In the genomic region with DNA sequence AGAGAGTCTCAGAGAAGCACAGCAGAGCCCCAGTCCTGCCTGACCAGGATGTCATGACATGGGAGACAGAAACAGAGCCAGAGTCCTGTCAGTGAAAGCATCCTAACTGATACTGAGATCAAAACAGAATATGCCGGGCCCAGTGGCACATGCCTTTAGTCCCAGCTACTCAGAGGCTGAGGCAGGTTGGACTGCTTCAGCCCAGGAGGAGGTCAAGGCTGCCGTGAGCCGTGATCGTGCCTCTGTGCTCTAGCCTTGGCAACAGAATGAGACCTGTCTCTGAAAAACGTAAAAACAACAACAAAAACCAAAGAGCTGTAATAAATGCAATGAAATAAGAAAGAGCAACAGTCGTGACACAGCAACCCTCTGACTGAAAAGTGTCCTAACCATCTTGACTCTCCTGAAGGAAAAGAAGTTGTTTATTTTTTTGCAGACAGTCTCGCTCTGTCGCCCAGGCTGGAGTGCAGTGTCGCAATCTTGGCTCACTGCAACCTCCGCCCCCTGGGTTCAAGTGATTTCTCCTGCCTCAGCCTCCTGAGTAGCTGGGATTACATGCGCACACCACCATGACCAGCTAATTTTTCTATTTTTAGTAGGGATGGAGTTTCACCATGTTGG, we compare ENCODE assay signal across 18 cellular contexts.
DNase-seq lines count a peak whose midpoint lies in the region; ATAC-seq, FAIRE-seq and TF ChIP-seq lines count a peak whose summit lies in the region.
"Had no signal": no experiment of that assay in that cellular context is flagged by ENCODE, and none has a peak within 500 bp of the region (broad histone marks: within the 10 kb centered on the region; RNA-seq: fewer than 3 reads in every experiment).

No MANE protein-coding gene starts in this region.

- H3K9me3 ChIP-seq in BLaER1 treated with 17β-estradiol and CSF1 and Interleukin-3, amounts not matched to agents 10 nM and 100 nM (replicated peaks in 1 of 11): peaks cover 0 to 22% (median 12%) of the 10 kb centered on the region in 11 experiments; a peak in 16 of 22 replicates
- no peaks in the 10 kb centered on the region for H3K9me3 ChIP-seq in OCI-LY1 (ENCODE audit: low read length)
- no peaks in the 10 kb centered on the region; a peak in 1 of 4 replicates for H3K9me3 ChIP-seq in H1 (ENCODE audit: insufficient read depth in 2 of 2, low read depth in 1 of 2, low read length in 1 of 2)

- 86% methylated on average over 11 of the region's 11 CpGs; no CpG with 5 or more reads in 1 of the 2 experiments for WGBS in H1 (ENCODE audit: extremely low coverage in 1 of 2, insufficient coverage in 1 of 2, insufficient read length in 1 of 2, insufficient replicate concordance in 2 of 2, low coverage in 1 of 2, low lambda C conversion rate in 2 of 2, missing lambda C conversion rate in 1 of 2), 2 experiments

- peak overlapping the region; percentile 26 for H3K27ac Mint-ChIP-seq in progenitor cell of endocrine pancreas
- H3K27ac Mint-ChIP-seq: stimulated activated naive CD8-positive, alpha-beta T cell treated with anti-CD3 and anti-CD28 coated beads, Interleukin-15, amount 100 ng/mL, for 72 hours; T-helper 17 cell had no signal

- no peak overlapping the region for H3K4me3 Mint-ChIP-seq in progenitor cell of endocrine pancreas (ENCODE audit: low read depth)
- H3K4me3 Mint-ChIP-seq: activated naive CD4-positive, alpha-beta T cell treated with anti-CD3 and anti-CD28 coated beads, Interleukin-2, amount 50 U/mL, for 24 hours; stimulated activated naive CD8-positive, alpha-beta T cell treated with anti-CD3 and anti-CD28 coated beads, Interleukin-15, amount 100 ng/mL, for 72 hours; T-helper 17 cell had no signal

- no peak overlapping the region for H4K91ac ChIP-seq in H1 (replicated peaks; ENCODE audit: insufficient read length, low read length)

- H3K27me3 Mint-ChIP-seq in progenitor cell of endocrine pancreas: no peaks in the 10 kb centered on the region
- H3K27me3 Mint-ChIP-seq: activated naive CD4-positive, alpha-beta T cell treated with anti-CD3 and anti-CD28 coated beads, Interleukin-2, amount 50 U/mL, for 24 hours; stimulated activated naive CD8-positive, alpha-beta T cell treated with anti-CD3 and anti-CD28 coated beads, Interleukin-15, amount 100 ng/mL, for 72 hours; T-helper 17 cell had no signal

- no peak for FAIRE-seq in H1 (lab: Jason Lieb, UNC)

- no peaks in the 10 kb centered on the region for H3K23me2 ChIP-seq in H1 (ENCODE audit: low read depth, low read length)

- no peaks in the 10 kb centered on the region for H3K4me1 Mint-ChIP-seq in progenitor cell of endocrine pancreas (ENCODE audit: low read depth)

- TF ChIP-seq EP300 in H1 (IDR thresholded peaks at IDR 0.05; ENCODE audit: borderline replicate concordance in 1 of 2, low read depth in 2 of 2, low read length in 2 of 2): no peak

- TF ChIP-seq POLR2A in H1 (IDR thresholded peaks at IDR 0.05; ENCODE audit: control extremely low read depth in 1 of 2, low read depth in 2 of 2, low read length in 2 of 2) (no peak), GM18505 (IDR thresholded peaks at IDR 0.05; ENCODE audit: borderline replicate concordance, extremely low read depth, insufficient read depth, insufficient read length) (no peak)

- H3K79me2 ChIP-seq in OCI-LY1 (ENCODE audit: insufficient read depth, low read length) (no peaks in the 10 kb centered on the region), H1 (ENCODE audit: control insufficient read depth in 1 of 2, insufficient read depth in 2 of 2, low read length in 2 of 2) (peaks cover 0 to 18% of the 10 kb centered on the region in 2 experiments; a peak in 2 of 4 replicates)

- no peak overlapping the region for H2BK15ac ChIP-seq in H1 (ENCODE audit: low read length)

- H3K4me2 ChIP-seq in BLaER1 treated with 17β-estradiol and CSF1 and Interleukin-3, amounts not matched to agents 10 nM and 100 nM: peak overlapping the region in 9 of 11 experiments; percentile 16 to 75 (median 65); a peak in 16 of 22 replicates
- no peak overlapping the region for H3K4me2 ChIP-seq in OCI-LY1 (ENCODE audit: low read length)
- H3K4me2 ChIP-seq in H1 (ENCODE audit: insufficient read depth in 1 of 2, low read depth in 2 of 2, low read length in 2 of 2): no peak overlapping the region

- H2BK12ac ChIP-seq in H1 (ENCODE audit: low read depth, low read length): no peak overlapping the region

- H3K9me3 Mint-ChIP-seq in progenitor cell of endocrine pancreas (ENCODE audit: low read depth): no peaks in the 10 kb centered on the region
- H3K9me3 Mint-ChIP-seq: activated naive CD4-positive, alpha-beta T cell treated with anti-CD3 and anti-CD28 coated beads, Interleukin-2, amount 50 U/mL, for 24 hours; stimulated activated naive CD8-positive, alpha-beta T cell treated with anti-CD3 and anti-CD28 coated beads, Interleukin-15, amount 100 ng/mL, for 72 hours had no signal

- peaks cover 40% of the 10 kb centered on the region for H3K36me3 Mint-ChIP-seq in progenitor cell of endocrine pancreas (ENCODE audit: insufficient read depth)

- no peak overlapping the region for H3K4ac ChIP-seq in H1 (replicated peaks; ENCODE audit: insufficient read length, low read depth, low read length)

- peak overlapping the region in 7 of 11 experiments; percentile 2 to 59 (median 35); a peak in 8 of 22 replicates for H3K9ac ChIP-seq in BLaER1 treated with 17β-estradiol and CSF1 and Interleukin-3, amounts not matched to agents 10 nM and 100 nM
- H3K9ac ChIP-seq in OCI-LY1 (ENCODE audit: low read length): no peak overlapping the region
- H3K9ac ChIP-seq in H1 (replicated peaks in 1 of 4; ENCODE audit: extremely low read depth in 1 of 4, low read depth in 3 of 4, low read length in 3 of 4): no peak overlapping the region

- H3K14ac ChIP-seq in H1 (ENCODE audit: insufficient read length): no peak overlapping the region

- DNase-seq in H1 (ENCODE audit: low read depth in 1 of 2, low spot score in 2 of 2): no peak
- DNase-seq in progenitor cell of endocrine pancreas (ENCODE audit: low spot score, unreplicated experiment): no peak
- no peak for DNase-seq in occipital lobe (lab: John Stamatoyannopoulos, UW)
- no peak for DNase-seq in OCI-M1 (lab: John Stamatoyannopoulos, UW)
- DNase-seq in iPS-NIHi7 (ENCODE audit: extremely low spot score): no peak
- DNase-seq: left cardiac atrium; NCI-H1436 treated with DMSO at 0.1 percent for 48 hours; NCI-H446; SHP77; stimulated activated CD4-positive, alpha-beta T cell treated with anti-CD3 and anti-CD28 coated beads, Interleukin-15, amount 100 ng/mL, for 24 hours; stimulated activated naive CD8-positive, alpha-beta T cell treated with anti-CD3 and anti-CD28 coated beads, Interleukin-15, amount 100 ng/mL, for 72 hours; T-helper 17 cell had no signal

- no peak overlapping the region for H3K18ac ChIP-seq in H1 (ENCODE audit: extremely low read depth, low read length)

- no peak for TF ChIP-seq RAD21 in H1 (IDR thresholded peaks at IDR 0.05 in 1 of 2, conservative IDR thresholded peaks at IDR 0.05 in 1 of 2; ENCODE audit: low read depth in 2 of 2, low read length in 2 of 2)

- H3K4me1 ChIP-seq in BLaER1 treated with 17β-estradiol and CSF1 and Interleukin-3, amounts not matched to agents 10 nM and 100 nM: peaks cover 28 to 59% (median 50%) of the 10 kb centered on the region in 10 experiments
- H3K4me1 ChIP-seq in OCI-LY1 (ENCODE audit: insufficient read depth, low read length, severe bottlenecking) (peaks cover 55% of the 10 kb centered on the region), H1 (replicated peaks in 1 of 4; ENCODE audit: control insufficient read depth in 3 of 4, insufficient read depth in 4 of 4, low read length in 3 of 4) (no peaks in the 10 kb centered on the region)

- H2AK5ac ChIP-seq in H1 (ENCODE audit: low read depth, low read length): no peak overlapping the region

- no peak overlapping the region; the same call in 1 of the 2 replicates for H4K8ac ChIP-seq in H1 (ENCODE audit: extremely low read depth, insufficient read depth, low read length)

- no peaks in the 10 kb centered on the region for H3K9me2 ChIP-seq in OCI-LY1 (ENCODE audit: low read depth, low read length)

- H3K4me3 ChIP-seq in BLaER1 treated with 17β-estradiol and CSF1 and Interleukin-3, amounts not matched to agents 10 nM and 100 nM: 0 out of 20 replicates have a peak overlapping the region, but pooled peaks of 2 of the 10 experiments have one; percentile 8 to 20
- no peak overlapping the region for H3K4me3 ChIP-seq in OCI-LY1 (ENCODE audit: low read depth, low read length, poor library complexity, severe bottlenecking)
- H3K4me3 ChIP-seq in H1 (ENCODE audit: extremely low read depth in 1 of 4, insufficient read depth in 2 of 4, low read depth in 3 of 4, low read length in 4 of 4): no peak overlapping the region
- H3K4me3 ChIP-seq: cardiac muscle cell had no signal

- H3K79me1 ChIP-seq in H1 (ENCODE audit: low read depth, low read length): peaks cover 2% of the 10 kb centered on the region; the same call in 1 of the 2 replicates

- peaks cover 28 to 74% (median 68%) of the 10 kb centered on the region in 11 experiments for H3K36me3 ChIP-seq in BLaER1 treated with 17β-estradiol and CSF1 and Interleukin-3, amounts not matched to agents 10 nM and 100 nM
- peaks cover 14% of the 10 kb centered on the region; the same call in 1 of the 2 replicates for H3K36me3 ChIP-seq in OCI-LY1 (ENCODE audit: insufficient read depth, low read length)
- peaks cover 0 to 5% (median 1%) of the 10 kb centered on the region in 4 experiments; a peak in 3 of 8 replicates for H3K36me3 ChIP-seq in H1 (ENCODE audit: control insufficient read depth in 2 of 4, insufficient read depth in 4 of 4, low read length in 3 of 4)

- TF ChIP-seq CTCF in OCI-LY1 (IDR thresholded peaks at IDR 0.05; ENCODE audit: low read length) (no peak), H1 (IDR thresholded peaks at IDR 0.05; ENCODE audit: control extremely low read depth in 1 of 3, insufficient read depth in 1 of 3, low read depth in 1 of 3, low read length in 3 of 3) (no peak), progenitor cell of endocrine pancreas (IDR thresholded peaks at IDR 0.05; ENCODE audit: unreplicated experiment) (no peak)

- no peak overlapping the region for H2BK20ac ChIP-seq in H1 (ENCODE audit: low read length)

- no peak overlapping the region for H2BK120ac ChIP-seq in H1 (replicated peaks; ENCODE audit: low read depth, low read length)

- H4K5ac ChIP-seq in H1 (ENCODE audit: insufficient read length, low read depth, low read length): no peak overlapping the region

- CTCF ChIA-PET in H1 (lab: Charles Lee; ENCODE audit: partially characterized antibody): interaction anchor here (0.9 kb wide), 1 partner anchor 233 kb away, joined by 3 read pairs; no protein-coding TSS in a partner anchor

- H2AFZ ChIP-seq in OCI-LY1 (ENCODE audit: low read length) (no peak overlapping the region), H1 (ENCODE audit: low read length) (no peak overlapping the region)

- ATAC-seq in GM18505 (IDR thresholded peaks at IDR 0.05; ENCODE audit: unreplicated experiment): no peak
- ATAC-seq: activated CD4-positive, CD25-positive, alpha-beta regulatory T cell treated with anti-CD3 and anti-CD28 coated beads, Interleukin-2, amount 50 U/mL, for 24 hours; left cardiac atrium; stimulated activated naive CD8-positive, alpha-beta T cell treated with anti-CD3 and anti-CD28 coated beads, Interleukin-15, amount 100 ng/mL, for 72 hours; T-helper 17 cell had no signal

- H3K27me3 ChIP-seq in BLaER1 treated with 17β-estradiol and CSF1 and Interleukin-3, amounts not matched to agents 10 nM and 100 nM: no peaks in the 10 kb centered on the region
- H3K27me3 ChIP-seq in OCI-LY1 (ENCODE audit: insufficient read depth, low read length): no peaks in the 10 kb centered on the region
- no peaks in the 10 kb centered on the region for H3K27me3 ChIP-seq in H1 (replicated peaks in 1 of 4; ENCODE audit: control insufficient read depth in 3 of 4, extremely low read depth in 1 of 4, insufficient read depth in 3 of 4, low read length in 3 of 4)
- H3K27me3 ChIP-seq: cardiac muscle cell had no signal

- no peak overlapping the region for H2BK5ac ChIP-seq in H1 (ENCODE audit: low read depth, low read length)

- POLR2A ChIA-PET in H1 (lab: Charles Lee; ENCODE audit: partially characterized antibody): no interaction called here

- H4K20me1 ChIP-seq in BLaER1 treated with 17β-estradiol and CSF1 and Interleukin-3, amounts not matched to agents 10 nM and 100 nM: peaks cover 0 to 36% (median 16%) of the 10 kb centered on the region in 11 experiments; a peak in 12 of 22 replicates
- H4K20me1 ChIP-seq in OCI-LY1 (ENCODE audit: insufficient read depth, low read length) (no peaks in the 10 kb centered on the region), H1 (replicated peaks in 1 of 2; ENCODE audit: control insufficient read depth in 1 of 2, insufficient read depth in 2 of 2, low read length in 2 of 2) (peaks cover 0 to 1% of the 10 kb centered on the region in 2 experiments)

- H3K56ac ChIP-seq in H1 (replicated peaks; ENCODE audit: insufficient read length, low read depth, low read length): no peak overlapping the region

- no peak overlapping the region for H3K23ac ChIP-seq in H1 (ENCODE audit: insufficient read length)

- peaks cover 16% of the 10 kb centered on the region; the same call in 1 of the 2 replicates for H3F3A ChIP-seq in OCI-LY1 (ENCODE audit: insufficient read depth, low read length)

- H3K27ac ChIP-seq in BLaER1 treated with 17β-estradiol and CSF1 and Interleukin-3, amounts not matched to agents 10 nM and 100 nM: peak overlapping the region in 9 of 11 experiments; percentile 34 to 70 (median 59); a peak in 16 of 22 replicates
- H3K27ac ChIP-seq in OCI-LY1 (ENCODE audit: low read depth, low read length, poor library complexity, severe bottlenecking) (peak overlapping the region; percentile 58), H1 (ENCODE audit: low read depth, low read length) (no peak overlapping the region)
- H3K27ac ChIP-seq: cardiac muscle cell had no signal

Comparison
In these comparisons a context has a peak if more than half of its experiments do, and no peak if none do; other contexts are left out.
1. H3K4me2 ChIP-seq: peak in BLaER1 treated with 17β-estradiol and CSF1 and Interleukin-3, amounts not matched to agents 10 nM and 100 nM (9 of 11); none in OCI-LY1 (single experiment) and H1 (0 of 2).
2. H3K9ac ChIP-seq: peak in BLaER1 treated with 17β-estradiol and CSF1 and Interleukin-3, amounts not matched to agents 10 nM and 100 nM (7 of 11); none in OCI-LY1 (single experiment) and H1 (0 of 4).